ENCODE assay signal across 32 cellular contexts in the genomic region with DNA sequence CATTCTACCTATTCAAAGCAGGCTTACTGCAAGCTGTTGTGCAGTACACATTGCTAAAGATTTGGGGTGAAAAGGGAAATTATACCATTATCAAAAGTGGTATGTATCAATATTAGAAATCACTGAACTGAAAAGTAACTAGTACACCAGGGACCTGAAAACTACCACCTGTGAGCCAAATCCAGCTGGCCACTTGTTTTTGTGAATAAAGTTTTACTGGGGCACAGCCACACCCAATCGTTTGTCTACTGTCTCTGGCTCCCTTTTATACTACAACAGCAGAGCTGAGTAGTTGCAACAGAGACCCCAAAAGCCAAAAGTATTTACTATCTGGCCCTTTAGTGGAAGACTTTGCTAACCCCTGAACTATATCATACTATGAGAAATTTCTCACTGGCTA. TPM values are rescaled to one million over a fixed set of nuclear protein-coding genes. Genes with fewer than 3 reads are reported as not detected.
"Had no signal": no experiment of that assay in that cellular context is flagged by ENCODE, and none has a peak within 500 bp of the region (broad histone marks: within the 10 kb centered on the region; RNA-seq: fewer than 3 reads in every experiment).

No MANE protein-coding gene starts in this region.

- H2AFZ ChIP-seq: hepatocyte had no signal

- H3K27me3 ChIP-seq: dorsolateral prefrontal cortex, esophagus muscularis mucosa, gastroesophageal sphincter, hepatocyte, left lung, ovary, sigmoid colon, tibial nerve, vagina had no signal

- H3K27ac Mint-ChIP-seq: naive thymus-derived CD8-positive, alpha-beta T cell; nephron progenitor cell; stimulated activated naive B cell treated with anti-CD40 and anti-IgM and Interleukin-4, amounts not matched to agents 10 μg/mL and 1 μg/mL and 100 μg/mL, for 72 hours; stimulated activated naive CD8-positive, alpha-beta T cell treated with anti-CD3 and anti-CD28 coated beads, Interleukin-15, Interleukin-2, amounts not matched to agents 100 ng/mL and 50 ng/mL, for 24 hours had no signal

- H3K36me3 Mint-ChIP-seq: naive thymus-derived CD8-positive, alpha-beta T cell had no signal

- H3K4me1 Mint-ChIP-seq: naive thymus-derived CD8-positive, alpha-beta T cell; stimulated activated naive B cell treated with anti-CD40 and anti-IgM and Interleukin-4, amounts not matched to agents 10 μg/mL and 1 μg/mL and 100 μg/mL, for 72 hours had no signal

- H3K27me3 Mint-ChIP-seq: stimulated activated naive B cell treated with anti-CD40 and anti-IgM and Interleukin-4, amounts not matched to agents 10 μg/mL and 1 μg/mL and 100 μg/mL, for 72 hours; stimulated activated naive CD8-positive, alpha-beta T cell treated with anti-CD3 and anti-CD28 coated beads, Interleukin-15, Interleukin-2, amounts not matched to agents 100 ng/mL and 50 ng/mL, for 24 hours had no signal

- H3K4me3 ChIP-seq: dorsolateral prefrontal cortex, esophagus muscularis mucosa, gastroesophageal sphincter, heart left ventricle, hepatocyte, left lung, ovary, psoas muscle, sigmoid colon, thoracic aorta, tibial nerve, upper lobe of right lung, vagina had no signal

- H3K9me3 ChIP-seq: esophagus muscularis mucosa, gastroesophageal sphincter, heart left ventricle, left lung, ovary, psoas muscle, sigmoid colon, thoracic aorta, tibial nerve, upper lobe of right lung, vagina had no signal

- H3K79me2 ChIP-seq: hepatocyte had no signal

- DNase-seq: cortex of kidney; dorsolateral prefrontal cortex; effector CD4-positive, alpha-beta T cell; foreskin keratinocyte; heart left ventricle; left cardiac atrium; left lung; naive thymus-derived CD8-positive, alpha-beta T cell; nephron progenitor cell; occipital lobe; ovary; posterior cingulate gyrus; psoas muscle; right cardiac atrium; sigmoid colon; stimulated activated CD4-positive, alpha-beta T cell treated with anti-CD3 and anti-CD28 coated beads, Interleukin-4, amount 100 ng/mL, for 4 hours; stimulated activated naive B cell treated with anti-CD40 and anti-IgM and Interleukin-4, amounts not matched to agents 10 μg/mL and 1 μg/mL and 100 μg/mL, for 72 hours; upper lobe of right lung had no signal

- H3K4me1 ChIP-seq: esophagus muscularis mucosa, foreskin keratinocyte, gastroesophageal sphincter, left lung, psoas muscle, sigmoid colon, tibial nerve, upper lobe of right lung, vagina had no signal

- H3K9me3 Mint-ChIP-seq: naive thymus-derived CD8-positive, alpha-beta T cell; nephron progenitor cell; stimulated activated naive B cell treated with anti-CD40 and anti-IgM and Interleukin-4, amounts not matched to agents 10 μg/mL and 1 μg/mL and 100 μg/mL, for 72 hours; stimulated activated naive CD8-positive, alpha-beta T cell treated with anti-CD3 and anti-CD28 coated beads, Interleukin-15, Interleukin-2, amounts not matched to agents 100 ng/mL and 50 ng/mL, for 24 hours had no signal

- ATAC-seq: foreskin keratinocyte; gastroesophageal sphincter; heart left ventricle; left cardiac atrium; left lung; naive thymus-derived CD8-positive, alpha-beta T cell; psoas muscle; right cardiac atrium; stimulated activated naive B cell treated with anti-CD40 and anti-IgM and Interleukin-4, amounts not matched to agents 10 μg/mL and 1 μg/mL and 100 μg/mL, for 72 hours; upper lobe of right lung had no signal

- H3K27ac ChIP-seq: dorsolateral prefrontal cortex, esophagus muscularis mucosa, foreskin keratinocyte, gastroesophageal sphincter, heart left ventricle, hepatocyte, left lung, ovary, psoas muscle, sigmoid colon, thoracic aorta, tibial nerve, upper lobe of right lung, vagina had no signal

- H3K4me3 Mint-ChIP-seq: naive thymus-derived CD8-positive, alpha-beta T cell; nephron progenitor cell; stimulated activated naive B cell treated with anti-CD40 and anti-IgM and Interleukin-4, amounts not matched to agents 10 μg/mL and 1 μg/mL and 100 μg/mL, for 72 hours; stimulated activated naive CD8-positive, alpha-beta T cell treated with anti-CD3 and anti-CD28 coated beads, Interleukin-15, Interleukin-2, amounts not matched to agents 100 ng/mL and 50 ng/mL, for 24 hours had no signal

- H3K36me3 ChIP-seq: esophagus muscularis mucosa, gastroesophageal sphincter, ovary, sigmoid colon, thoracic aorta, tibial nerve, upper lobe of right lung, vagina had no signal

- H3K4me2 ChIP-seq: hepatocyte had no signal

RNA-seq across cellular contexts. Expression of a gene that starts 13.8 kb away (rescaled TPM):
- total RNA-seq: epithelial cell of proximal tubule; esophagus muscularis mucosa; fibroblast of lung; foreskin keratinocyte; gastroesophageal sphincter; hepatocyte; kidney epithelial cell; left cardiac atrium; lower leg skin; lung microvascular endothelial cell; myocyte; naive thymus-derived CD8-positive, alpha-beta T cell; psoas muscle; renal cortical epithelial cell; right cardiac atrium; sigmoid colon; thoracic aorta; upper lobe of right lung; vagina had no signal
- polyA plus RNA-seq: fibroblast of lung; foreskin keratinocyte; heart left ventricle; hepatocyte; naive thymus-derived CD8-positive, alpha-beta T cell; ovary; right cardiac atrium had no signal
